In genomic region chr11:116800610-116801009, GRCh38 we compare ENCODE assay signal across 33 cellular contexts. TPM values are rescaled to one million over a fixed set of nuclear protein-coding genes. Genes with fewer than 3 reads are reported as not detected.
"Had no signal": no experiment of that assay in that cellular context is flagged by ENCODE, and none has a peak within 500 bp of the region (broad histone marks: within the 10 kb centered on the region; RNA-seq: fewer than 3 reads in every experiment).

No MANE protein-coding gene starts in this region.

- H3K9me3 Mint-ChIP-seq: activated CD8-positive, alpha-beta T cell treated with anti-CD3 and anti-CD28 coated beads for 36 hours; activated naive CD4-positive, alpha-beta T cell treated with anti-CD3 and anti-CD28 coated beads, Interleukin-2, amount 50 U/mL, for 72 hours; activated T-cell treated with anti-CD3 and anti-CD28 coated beads, Interleukin-2, amount 50 U/mL, for 72 hours; activated T-helper 17 cell treated with anti-CD3 and anti-CD28 coated beads, Interleukin-2, amount 50 U/mL, for 72 hours had no signal

- H3K4me3 ChIP-seq: adrenal gland, body of pancreas, breast epithelium had no signal

- H3K4me3 Mint-ChIP-seq: activated CD8-positive, alpha-beta T cell treated with anti-CD3 and anti-CD28 coated beads for 36 hours; activated T-cell treated with anti-CD3 and anti-CD28 coated beads, Interleukin-2, amount 50 U/mL, for 72 hours; activated T-helper 17 cell treated with anti-CD3 and anti-CD28 coated beads, Interleukin-2, amount 50 U/mL, for 72 hours had no signal

- H3K36me3 ChIP-seq: adrenal gland, breast epithelium, WERI-Rb-1 had no signal

- H3K27ac ChIP-seq: adrenal gland, body of pancreas, breast epithelium, WERI-Rb-1 had no signal

- ATAC-seq: activated CD8-positive, alpha-beta T cell treated with anti-CD3 and anti-CD28 coated beads for 36 hours; activated naive CD4-positive, alpha-beta T cell treated with anti-CD3 and anti-CD28 coated beads, Interleukin-2, amount 50 U/mL, for 72 hours; activated T-cell treated with anti-CD3 and anti-CD28 coated beads, Interleukin-2, amount 50 U/mL, for 72 hours; activated T-helper 17 cell treated with anti-CD3 and anti-CD28 coated beads, Interleukin-2, amount 50 U/mL, for 72 hours; body of pancreas had no signal

- H3K27ac Mint-ChIP-seq: activated CD8-positive, alpha-beta T cell treated with anti-CD3 and anti-CD28 coated beads for 36 hours; activated naive CD4-positive, alpha-beta T cell treated with anti-CD3 and anti-CD28 coated beads, Interleukin-2, amount 50 U/mL, for 72 hours; activated T-cell treated with anti-CD3 and anti-CD28 coated beads, Interleukin-2, amount 50 U/mL, for 72 hours; activated T-helper 17 cell treated with anti-CD3 and anti-CD28 coated beads, Interleukin-2, amount 50 U/mL, for 72 hours had no signal

- H3K9me3 ChIP-seq: adrenal gland, body of pancreas, breast epithelium had no signal

- H3K4me1 ChIP-seq: adrenal gland, breast epithelium had no signal

- DNase-seq: activated CD4-positive, alpha-beta T cell treated with anti-CD3 and anti-CD28 coated beads for 1 hour; activated CD4-positive, alpha-beta T cell treated with anti-CD3 and anti-CD28 coated beads for 48 hours; activated CD4-positive, alpha-beta T cell treated with anti-CD3 and anti-CD28 coated beads, Interleukin-2, amount 50 U/mL, for 4 hours; activated CD4-positive, CD25-positive, alpha-beta regulatory T cell; activated CD8-positive, alpha-beta T cell treated with anti-CD3 and anti-CD28 coated beads for 36 hours; activated effector memory CD4-positive, alpha-beta T cell treated with anti-CD3 and anti-CD28 coated beads, Interleukin-2, amount 50 U/mL, for 16 hours; activated naive CD4-positive, alpha-beta T cell; activated T-cell treated with anti-CD3 and anti-CD28 coated beads, Interleukin-2, amount 50 U/mL, for 1 hour; activated T-cell treated with anti-CD3 and anti-CD28 coated beads, Interleukin-2, amount 50 U/mL, for 72 hours; adrenal gland; body of pancreas; MM.1S; MV-4-11; NCI-H1092; NCI-H1436 treated with DMSO at 0.1 percent for 48 hours; NCI-H1694 treated with DMSO at 0.1 percent for 48 hours; NCI-H2029; NCI-H345; NCI-H524 treated with DMSO at 0.1 percent for 48 hours; NK-92 treated with Interleukin-12 subunit alpha and Interleukin-12 subunit beta, amount 100 ng/mL, for 24 hours; Right ventricle myocardium superior; T1000; WERI-Rb-1 had no signal

- H3K36me3 Mint-ChIP-seq: activated naive CD4-positive, alpha-beta T cell treated with anti-CD3 and anti-CD28 coated beads, Interleukin-2, amount 50 U/mL, for 72 hours had no signal

- FAIRE-seq: astrocyte had no signal

- H3K27me3 ChIP-seq: body of pancreas, breast epithelium had no signal

RNA-seq across cellular contexts. Expression of gene APOA5, which starts 8.9 kb away (rescaled TPM):
- total RNA-seq: activated CD8-positive, alpha-beta memory T cell treated with anti-CD3 and anti-CD28 coated beads for 36 hours; activated CD8-positive, alpha-beta T cell treated with anti-CD3 and anti-CD28 coated beads for 36 hours; activated naive CD4-positive, alpha-beta T cell treated with anti-CD3 and anti-CD28 coated beads, Interleukin-2, amount 50 U/mL, for 72 hours; activated T-cell treated with anti-CD3 and anti-CD28 coated beads, Interleukin-2, amount 50 U/mL, for 72 hours; activated T-helper 17 cell treated with anti-CD3 and anti-CD28 coated beads, Interleukin-2, amount 50 U/mL, for 72 hours; astrocyte; breast epithelium; cardiac septum; LHCN-M2; NCI-H460; Right ventricle myocardium superior; T-helper 1 cell treated with Interleukin-12 subunit alpha and Interleukin-12 subunit beta and Interleukin-4 antibody, amounts not matched to agents 30 ng/mL and 1 ng/mL, for 36 hours; T-helper 2 cell treated with Interferon-gamma antibody and Interleukin-4, amounts not matched to agents 100 ng/mL and 5 ng/mL, for 36 hours had no signal
- polyA plus RNA-seq: adrenal gland had no signal

RNA-seq across cellular contexts. Expression of gene APOA4, which starts 22.5 kb away (rescaled TPM):
- total RNA-seq: activated CD8-positive, alpha-beta memory T cell treated with anti-CD3 and anti-CD28 coated beads for 36 hours; activated CD8-positive, alpha-beta T cell treated with anti-CD3 and anti-CD28 coated beads for 36 hours; activated naive CD4-positive, alpha-beta T cell treated with anti-CD3 and anti-CD28 coated beads, Interleukin-2, amount 50 U/mL, for 72 hours; activated T-cell treated with anti-CD3 and anti-CD28 coated beads, Interleukin-2, amount 50 U/mL, for 72 hours; activated T-helper 17 cell treated with anti-CD3 and anti-CD28 coated beads, Interleukin-2, amount 50 U/mL, for 72 hours; adrenal gland; astrocyte; body of pancreas; cardiac septum; LHCN-M2; NCI-H460; Right ventricle myocardium superior; T-helper 1 cell treated with Interleukin-12 subunit alpha and Interleukin-12 subunit beta and Interleukin-4 antibody, amounts not matched to agents 30 ng/mL and 1 ng/mL, for 36 hours; T-helper 2 cell treated with Interferon-gamma antibody and Interleukin-4, amounts not matched to agents 100 ng/mL and 5 ng/mL, for 36 hours had no signal

RNA-seq across cellular contexts. Expression of gene APOC3, which starts 29.1 kb away (rescaled TPM):
- total RNA-seq: activated CD8-positive, alpha-beta memory T cell treated with anti-CD3 and anti-CD28 coated beads for 36 hours; activated CD8-positive, alpha-beta T cell treated with anti-CD3 and anti-CD28 coated beads for 36 hours; activated naive CD4-positive, alpha-beta T cell treated with anti-CD3 and anti-CD28 coated beads, Interleukin-2, amount 50 U/mL, for 72 hours; activated T-cell treated with anti-CD3 and anti-CD28 coated beads, Interleukin-2, amount 50 U/mL, for 72 hours; activated T-helper 17 cell treated with anti-CD3 and anti-CD28 coated beads, Interleukin-2, amount 50 U/mL, for 72 hours; astrocyte; breast epithelium; cardiac septum; LHCN-M2; NCI-H460; T-helper 1 cell treated with Interleukin-12 subunit alpha and Interleukin-12 subunit beta and Interleukin-4 antibody, amounts not matched to agents 30 ng/mL and 1 ng/mL, for 36 hours; T-helper 2 cell treated with Interferon-gamma antibody and Interleukin-4, amounts not matched to agents 100 ng/mL and 5 ng/mL, for 36 hours had no signal
